8 cellular contexts compared by ENCODE assay signal in genomic region chr17:45221081-45221996, GRCh38. TPM values are rescaled to one million over a fixed set of nuclear protein-coding genes. Genes with fewer than 3 reads are reported as not detected.
DNase-seq lines count a peak whose midpoint lies in the region; ATAC-seq and TF ChIP-seq lines count a peak whose summit lies in the region.

Gene FMNL1, plus strand, starts transcription at chr17:45221885. Its CDS starts 240 bp downstream, at chr17:45222125.

- H3K27ac ChIP-seq in esophagus (ENCODE audit: low read depth in 2 of 2, low read length in 1 of 2), result peak within 1 kb of the TSS; percentile 37 to 64
- peak within 1 kb of the TSS; percentile 96 for H3K27ac ChIP-seq in naive thymus-derived CD4-positive, alpha-beta T cell (ENCODE audit: low read depth, low read length)

- H3K4me3 ChIP-seq in GM12865 (ENCODE audit: low read depth, low read length), result peak within 1 kb of the TSS; percentile 96
- 0 out of 2 replicates have a peak within 1 kb of the TSS, but pooled peaks have one; percentile 15 for H3K4me3 ChIP-seq in LNCaP clone FGC (ENCODE audit: low read depth, low read length)
- H3K4me3 ChIP-seq in esophagus (ENCODE audit: low read depth in 1 of 2, low read length in 2 of 2), result peak within 1 kb of the TSS; percentile 47 to 54
- peak within 1 kb of the TSS; percentile 91 for H3K4me3 ChIP-seq in naive thymus-derived CD4-positive, alpha-beta T cell (ENCODE audit: low read length)

- TF ChIP-seq CTCF in GM12865 (IDR thresholded peaks at IDR 0.05; ENCODE audit: insufficient read depth, low read depth, low read length, missing control alignments) (no peak), LNCaP clone FGC (IDR thresholded peaks at IDR 0.05; ENCODE audit: control insufficient read depth, extremely low read depth, insufficient read depth) (no peak)

- H3K36me3 ChIP-seq in esophagus (ENCODE audit: control insufficient read depth in 2 of 2, insufficient read depth in 2 of 2, low read length in 1 of 2), result no peaks in the 10 kb centered on the region
- H3K36me3 ChIP-seq in naive thymus-derived CD4-positive, alpha-beta T cell (ENCODE audit: control insufficient read depth in 2 of 3, insufficient read depth in 3 of 3, low read length in 3 of 3), result peaks cover 0 to 15% (median 3%) of the 10 kb centered on the region in 3 experiments

- 5 to 6% methylated on average over 58 to 95 of the region's 95 CpGs for WGBS in esophagus, 2 donors

- H3K9me3 ChIP-seq in esophagus (ENCODE audit: control insufficient read depth in 2 of 2, insufficient read depth in 1 of 2, low read depth in 1 of 2, low read length in 1 of 2), result no peaks in the 10 kb centered on the region
- no peaks in the 10 kb centered on the region for H3K9me3 ChIP-seq in naive thymus-derived CD4-positive, alpha-beta T cell (ENCODE audit: control insufficient read depth in 2 of 3, low read length in 3 of 3)

- peaks cover 0 to 3% of the 10 kb centered on the region in 2 donors for H3K4me1 ChIP-seq in esophagus (ENCODE audit: control insufficient read depth in 2 of 2, insufficient read depth in 2 of 2, low read length in 1 of 2)
- H3K4me1 ChIP-seq in naive thymus-derived CD4-positive, alpha-beta T cell (ENCODE audit: control insufficient read depth in 2 of 2, insufficient read depth in 2 of 2, low read length in 2 of 2), result peaks cover 39% of the 10 kb centered on the region in 2 donors

- no peaks in the 10 kb centered on the region for H3K27me3 Mint-ChIP-seq in activated CD8-positive, alpha-beta memory T cell treated with anti-CD3 and anti-CD28 coated beads, Interleukin-2, amount 10 ng/mL, durations not matched to agents 7 days and 5 days
- no peaks in the 10 kb centered on the region for H3K27me3 Mint-ChIP-seq in naive thymus-derived CD4-positive, alpha-beta T cell

- peak within 1 kb of the TSS; percentile 93 for H3K4me3 Mint-ChIP-seq in activated CD8-positive, alpha-beta memory T cell treated with anti-CD3 and anti-CD28 coated beads, Interleukin-2, amount 10 ng/mL, durations not matched to agents 7 days and 5 days
- peak within 1 kb of the TSS; percentile 93 to 100 (median 98) for H3K4me3 Mint-ChIP-seq in naive thymus-derived CD4-positive, alpha-beta T cell

- no peaks in the 10 kb centered on the region for H3K9me3 Mint-ChIP-seq in activated CD8-positive, alpha-beta memory T cell treated with anti-CD3 and anti-CD28 coated beads, Interleukin-2, amount 10 ng/mL, durations not matched to agents 7 days and 5 days (ENCODE audit: low read depth)
- peaks cover 0 to 2% (median 0%) of the 10 kb centered on the region in 11 donors for H3K9me3 Mint-ChIP-seq in naive thymus-derived CD4-positive, alpha-beta T cell

- intact Hi-C loops in naive thymus-derived CD4-positive, alpha-beta T cell (cut with micrococcal nuclease), result loop anchor here in 1 of 2 donors (1.0 kb wide), 1 partner anchor 8 kb away; no protein-coding TSS in a partner anchor

- POLR2A ChIA-PET in naive thymus-derived CD4-positive, alpha-beta T cell (lab: Charles Lee), result interaction anchor here (0.7 to 23.4 kb wide), 16 partner anchors 23 to 97 kb away, joined by 3 to 851 read pairs (median 3); partner anchors contain the start of genes HEXIM1, HEXIM2 and MAP3K14

- ATAC-seq in activated CD8-positive, alpha-beta memory T cell treated with anti-CD3 and anti-CD28 coated beads, Interleukin-2, amount 10 ng/mL, durations not matched to agents 7 days and 5 days, result peak; percentile 15
- peak; percentile 21 for ATAC-seq in naive thymus-derived CD4-positive, alpha-beta T cell
- ATAC-seq in HG03097 (IDR thresholded peaks at IDR 0.05; ENCODE audit: low FRiP score, unreplicated experiment), result no peak
- ATAC-seq in GM18517 (IDR thresholded peaks at IDR 0.05; ENCODE audit: unreplicated experiment), result no peak

- DNase-seq in GM12865 (ENCODE audit: low read depth) (peak; percentile 87), LNCaP clone FGC (ENCODE audit: low read depth) (no peak), ureter (ENCODE audit: low spot score) (no peak)
- peak; percentile 85 for DNase-seq in activated CD8-positive, alpha-beta memory T cell treated with anti-CD3 and anti-CD28 coated beads, Interleukin-2, amount 10 ng/mL, durations not matched to agents 7 days and 5 days
- DNase-seq in naive thymus-derived CD4-positive, alpha-beta T cell, result peak; percentile 47 to 76 (median 57)

- no peaks in the 10 kb centered on the region for H3K27me3 ChIP-seq in esophagus (ENCODE audit: control insufficient read depth in 1 of 2, insufficient read depth in 2 of 2, low read length in 2 of 2)
- H3K27me3 ChIP-seq in naive thymus-derived CD4-positive, alpha-beta T cell (ENCODE audit: control insufficient read depth in 2 of 2, insufficient read depth in 2 of 2, low read length in 2 of 2), result no peaks in the 10 kb centered on the region

- CTCF ChIA-PET in activated CD8-positive, alpha-beta memory T cell treated with anti-CD3 and anti-CD28 coated beads, Interleukin-2, amount 10 ng/mL, durations not matched to agents 7 days and 5 days (lab: Charles Lee), result interaction anchor here (0.7 to 12.6 kb wide), 16 partner anchors 14 to 187 kb away, joined by 3 to 386 read pairs (median 11); partner anchors contain the start of genes ACBD4, HEXIM1, HEXIM2 and MAP3K14
- CTCF ChIA-PET in naive thymus-derived CD4-positive, alpha-beta T cell (lab: Charles Lee), result interaction anchor here (0.8 to 13.6 kb wide), 8 partner anchors 12 to 164 kb away, joined by 4 to 397 read pairs (median 20); no protein-coding TSS in a partner anchor

- peaks cover 41% of the 10 kb centered on the region for H3K4me1 Mint-ChIP-seq in activated CD8-positive, alpha-beta memory T cell treated with anti-CD3 and anti-CD28 coated beads, Interleukin-2, amount 10 ng/mL, durations not matched to agents 7 days and 5 days
- H3K4me1 Mint-ChIP-seq in naive thymus-derived CD4-positive, alpha-beta T cell, result peaks cover 35 to 69% (median 47%) of the 10 kb centered on the region in 7 donors

- H3K27ac Mint-ChIP-seq in activated CD8-positive, alpha-beta memory T cell treated with anti-CD3 and anti-CD28 coated beads, Interleukin-2, amount 10 ng/mL, durations not matched to agents 7 days and 5 days, result peak within 1 kb of the TSS; percentile 100
- H3K27ac Mint-ChIP-seq in naive thymus-derived CD4-positive, alpha-beta T cell, result peak within 1 kb of the TSS; percentile 96 to 100 (median 99)

- peaks cover 55% of the 10 kb centered on the region for H3K36me3 Mint-ChIP-seq in activated CD8-positive, alpha-beta memory T cell treated with anti-CD3 and anti-CD28 coated beads, Interleukin-2, amount 10 ng/mL, durations not matched to agents 7 days and 5 days
- H3K36me3 Mint-ChIP-seq in naive thymus-derived CD4-positive, alpha-beta T cell, result peaks cover 0 to 60% (median 14%) of the 10 kb centered on the region in 5 donors

RNA-seq across cellular contexts. Expression of gene FMNL1, which starts in this region (rescaled TPM):
- 100 to 1,000 TPM; 482 to 504 TPM for total RNA-seq in activated CD8-positive, alpha-beta memory T cell treated with anti-CD3 and anti-CD28 coated beads, Interleukin-2, amount 10 ng/mL, durations not matched to agents 7 days and 5 days
- polyA plus RNA-seq in esophagus, result 1 to 10 TPM; 4.3 to 5.2 TPM
- total RNA-seq in naive thymus-derived CD4-positive, alpha-beta T cell, result 100 to 1,000 TPM; 324 to 595 (median 396) TPM
- 10 to 100 TPM; 19.0 to 36.4 TPM for polyA plus RNA-seq in naive thymus-derived CD4-positive, alpha-beta T cell
- 19.4 TPM for total RNA-seq in ureter

Comparison
In these comparisons a context has a peak if more than half of its experiments do, and no peak if none do; other contexts are left out.
1. RNA of gene FMNL1 (total RNA-seq): 482 to 504 TPM in activated CD8-positive, alpha-beta memory T cell treated with anti-CD3 and anti-CD28 coated beads, Interleukin-2, amount 10 ng/mL, durations not matched to agents 7 days and 5 days and 324 to 595 TPM in naive thymus-derived CD4-positive, alpha-beta T cell; 19.4 TPM in ureter (single experiment); every median in the first group is over 10 times any median in the second.
2. DNase-seq: peak in GM12865 (single experiment), activated CD8-positive, alpha-beta memory T cell treated with anti-CD3 and anti-CD28 coated beads, Interleukin-2, amount 10 ng/mL, durations not matched to agents 7 days and 5 days (single experiment) and naive thymus-derived CD4-positive, alpha-beta T cell (9 of 9); none in LNCaP clone FGC (single experiment) and ureter (single experiment).
3. H3K4me3 ChIP-seq: peak in every context shown above with its lines; median percentile 96 in GM12865; 91 in naive thymus-derived CD4-positive, alpha-beta T cell; 50 in esophagus; 15 in LNCaP clone FGC.
4. ATAC-seq: peak in activated CD8-positive, alpha-beta memory T cell treated with anti-CD3 and anti-CD28 coated beads, Interleukin-2, amount 10 ng/mL, durations not matched to agents 7 days and 5 days (single experiment) and naive thymus-derived CD4-positive, alpha-beta T cell (single experiment); none in HG03097 (single experiment) and GM18517 (single experiment).